ENCODE assay signal across 20 cellular contexts in the genomic region with DNA sequence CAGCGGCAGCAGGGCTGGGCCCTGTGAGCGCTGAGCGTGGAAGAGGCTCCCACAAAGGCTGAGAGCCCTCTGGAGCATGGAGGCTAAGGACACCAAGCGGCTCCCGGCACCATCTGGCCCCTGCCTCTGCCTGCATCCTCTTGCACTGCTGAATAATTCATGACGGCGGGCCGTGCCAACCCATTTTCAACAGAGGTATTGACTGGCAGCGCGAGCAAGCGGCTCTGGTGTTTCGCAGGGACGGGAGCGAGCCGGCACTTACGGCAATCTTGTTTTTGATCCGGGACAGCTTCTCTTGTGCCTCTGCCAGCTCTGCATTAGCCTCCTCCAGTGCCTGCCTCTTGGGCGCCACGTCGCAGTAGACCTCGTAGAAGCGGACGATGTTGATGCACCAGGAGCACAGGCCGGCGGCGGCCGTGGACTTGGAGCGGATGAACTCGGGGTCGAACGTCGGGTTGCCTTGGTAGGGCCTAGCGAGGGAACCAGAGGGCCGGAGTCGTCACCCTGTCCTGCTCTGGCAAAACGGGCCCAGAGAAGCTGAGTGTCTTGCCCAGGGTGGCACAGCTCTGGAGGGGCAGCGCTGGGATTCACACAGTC.
DNase-seq lines count a peak whose midpoint lies in the region; ATAC-seq, FAIRE-seq and TF ChIP-seq lines count a peak whose summit lies in the region.
"Had no signal": no experiment of that assay in that cellular context is flagged by ENCODE, and none has a peak within 500 bp of the region (broad histone marks: within the 10 kb centered on the region; RNA-seq: fewer than 3 reads in every experiment).

No MANE protein-coding gene starts in this region.

- intact Hi-C loops in pancreas (cut with DNase I), result no loop called here

- peak; percentile 80 for DNase-seq in DMS 273 treated with DMSO at 0.1 percent for 48 hours (lab: John Stamatoyannopoulos, UW)
- DNase-seq in NCI-H2171 (lab: John Stamatoyannopoulos, UW), result peak; percentile 65
- DNase-seq in middle frontal gyrus (ENCODE audit: extremely low spot score, low spot score), result peak; percentile 77
- DNase-seq in dedifferentiated amniotic fluid mesenchymal stem cell (ENCODE audit: extremely low spot score), result no peak
- DNase-seq in pancreas, result no peak
- DNase-seq: activated CD4-positive, alpha-beta T cell treated with anti-CD3 and anti-CD28 coated beads, Interleukin-2, amount 50 U/mL, for 48 hours; activated naive CD4-positive, alpha-beta T cell treated with anti-CD3 and anti-CD28 coated beads, Interleukin-2, amount 10 ng/mL, durations not matched to agents 7 days and 5 days; activated T-cell treated with anti-CD3 and anti-CD28 coated beads, Interleukin-2, amount 50 U/mL, for 24 hours; CD8-positive, alpha-beta T cell; GOT3; NCI-H2107; ovary; stimulated activated CD4-positive, alpha-beta T cell treated with anti-CD3 and anti-CD28 coated beads, Interleukin-2, amount 100 ng/mL, for 48 hours had no signal

- H3K36me3 ChIP-seq in pancreas, result no peaks in the 10 kb centered on the region
- H3K36me3 ChIP-seq: ovary, vagina had no signal

- no peaks in the 10 kb centered on the region for H3K4me1 ChIP-seq in pancreas
- H3K4me1 ChIP-seq: vagina had no signal

- ATAC-seq in HG02981 (IDR thresholded peaks at IDR 0.05; ENCODE audit: unreplicated experiment), result no peak
- no peak for ATAC-seq in pancreas
- no peak for ATAC-seq in GM21390 (IDR thresholded peaks at IDR 0.05; ENCODE audit: unreplicated experiment)
- ATAC-seq: CD8-positive, alpha-beta T cell; esophagus mucosa; Right ventricle myocardium inferior had no signal

- no peaks in the 10 kb centered on the region for H3K27me3 ChIP-seq in pancreas
- H3K27me3 ChIP-seq: ovary, vagina had no signal

- 84 to 88% methylated on average over 37 of the region's 37 CpGs for WGBS in pancreas, 2 donors

- no peak overlapping the region for H3K4me3 ChIP-seq in pancreas
- H3K4me3 ChIP-seq: ovary, vagina had no signal

- H3K27ac ChIP-seq in cingulate gyrus (ENCODE audit: low read depth, low read length) (peak overlapping the region; percentile 98), pancreas (no peak overlapping the region)
- H3K27ac ChIP-seq: HL-60, ovary, vagina had no signal

- no peak for FAIRE-seq in pancreas (lab: Jason Lieb, UNC)

- TF ChIP-seq CTCF in pancreas (IDR thresholded peaks at IDR 0.05), result no peak

- no peaks in the 10 kb centered on the region for H3K9me3 ChIP-seq in pancreas
- H3K9me3 ChIP-seq: ovary, vagina had no signal

Comparison
In these comparisons a context has a peak if more than half of its experiments do, and no peak if none do; other contexts are left out.
1. DNase-seq: peak in DMS 273 treated with DMSO at 0.1 percent for 48 hours (single experiment), NCI-H2171 (single experiment) and middle frontal gyrus (single experiment); none in dedifferentiated amniotic fluid mesenchymal stem cell (single experiment) and pancreas (0 of 6).